In genomic region chr11:133939558-133939957, GRCh38 we compare ENCODE assay signal across 23 cellular contexts. TPM values are rescaled to one million over a fixed set of nuclear protein-coding genes. Genes with fewer than 3 reads are reported as not detected.
A peak's percentile ranks its signal among the peaks of the same experiment; 100 is the strongest.
DNase-seq lines count a peak whose midpoint lies in the region; ATAC-seq, FAIRE-seq and TF ChIP-seq lines count a peak whose summit lies in the region.
"Had no signal": no experiment of that assay in that cellular context is flagged by ENCODE, and none has a peak within 500 bp of the region (broad histone marks: within the 10 kb centered on the region; RNA-seq: fewer than 3 reads in every experiment).

No MANE protein-coding gene starts in this region.

- no peaks in the 10 kb centered on the region for H3K27me3 Mint-ChIP-seq in activated T-cell treated with anti-CD3 and anti-CD28 coated beads, Interleukin-2, amount 50 U/mL, for 24 hours
- no peaks in the 10 kb centered on the region for H3K27me3 Mint-ChIP-seq in CD4-positive, CD25-positive, alpha-beta regulatory T cell

- POLR2A ChIA-PET in GM12878 (lab: Charles Lee), result no interaction called here

- TF ChIP-seq RAD21 in GM12878 (IDR thresholded peaks at IDR 0.05; ENCODE audit: insufficient read depth, low read depth, low read length), result no peak

- no peak overlapping the region for H3K4me3 ChIP-seq in CD4-positive, CD25-positive, alpha-beta regulatory T cell (ENCODE audit: low read depth, low read length)
- H3K4me3 ChIP-seq in GM12878 (no peak overlapping the region), kidney (ENCODE audit: low read length in 2 of 2) (no peak overlapping the region)
- H3K4me3 ChIP-seq: A549, BLaER1, GM23248 had no signal

- H4K20me1 ChIP-seq in GM12878 (ENCODE audit: control insufficient read depth, insufficient read depth), result no peaks in the 10 kb centered on the region

- TF ChIP-seq CTCF in GM12878 (IDR thresholded peaks at IDR 0.05 in 2 of 3, conservative IDR thresholded peaks at IDR 0.05 in 1 of 3; ENCODE audit: control insufficient read depth in 2 of 3, extremely low read depth in 1 of 3, insufficient read depth in 1 of 3, low read depth in 3 of 3, low read length in 3 of 3) (no peak), kidney (IDR thresholded peaks at IDR 0.05; ENCODE audit: borderline replicate concordance, extremely low read depth, insufficient read depth) (no peak)

- 91% methylated on average over 14 of the region's 30 CpGs for WGBS in GM12878 (ENCODE audit: insufficient coverage, insufficient replicate concordance, low lambda C conversion rate, missing lambda C conversion rate)

- peaks cover 24% of the 10 kb centered on the region for H3K4me1 Mint-ChIP-seq in activated T-cell treated with anti-CD3 and anti-CD28 coated beads, Interleukin-2, amount 50 U/mL, for 24 hours (ENCODE audit: low read depth)
- H3K4me1 Mint-ChIP-seq in CD4-positive, CD25-positive, alpha-beta regulatory T cell, result peaks cover 0 to 18% (median 14%) of the 10 kb centered on the region in 4 donors
- H3K4me1 Mint-ChIP-seq: CD14-positive monocyte had no signal

- no peaks in the 10 kb centered on the region for H3K9me3 Mint-ChIP-seq in activated T-cell treated with anti-CD3 and anti-CD28 coated beads, Interleukin-2, amount 50 U/mL, for 24 hours
- no peaks in the 10 kb centered on the region for H3K9me3 Mint-ChIP-seq in CD4-positive, CD25-positive, alpha-beta regulatory T cell
- H3K9me3 Mint-ChIP-seq: CD8-positive, alpha-beta T cell had no signal

- CTCF ChIA-PET in GM12878 (lab: Yijun Ruan, JAX), result no interaction called here

- no peaks in the 10 kb centered on the region for H3K9me3 ChIP-seq in CD4-positive, CD25-positive, alpha-beta regulatory T cell (ENCODE audit: control insufficient read depth in 2 of 2, low read length in 2 of 2)
- H3K9me3 ChIP-seq in GM12878 (replicated peaks; ENCODE audit: control insufficient read depth, insufficient read depth, low read length) (no peaks in the 10 kb centered on the region), kidney (ENCODE audit: control insufficient read depth in 1 of 2, low read length in 2 of 2) (no peaks in the 10 kb centered on the region)
- H3K9me3 ChIP-seq: A549, BLaER1 had no signal

- H3K27ac Mint-ChIP-seq in activated T-cell treated with anti-CD3 and anti-CD28 coated beads, Interleukin-2, amount 50 U/mL, for 24 hours, result peak overlapping the region; percentile 2
- peak overlapping the region in 2 of 3 donors; percentile 64 to 78 for H3K27ac Mint-ChIP-seq in CD4-positive, CD25-positive, alpha-beta regulatory T cell
- H3K27ac Mint-ChIP-seq: CD8-positive, alpha-beta T cell; HFFc6 had no signal

- no peaks in the 10 kb centered on the region for H3K27me3 ChIP-seq in CD4-positive, CD25-positive, alpha-beta regulatory T cell (ENCODE audit: control insufficient read depth, insufficient read depth, low read length)
- no peaks in the 10 kb centered on the region for H3K27me3 ChIP-seq in GM12878 (replicated peaks in 1 of 2; ENCODE audit: control insufficient read depth in 2 of 2, insufficient read depth in 2 of 2, low read length in 1 of 2)
- H3K27me3 ChIP-seq: BLaER1 had no signal

- H3K27ac ChIP-seq in CD4-positive, CD25-positive, alpha-beta regulatory T cell (ENCODE audit: insufficient read depth, low read length, poor library complexity, severe bottlenecking), result no peak overlapping the region
- H3K27ac ChIP-seq in GM12878 (ENCODE audit: control insufficient read depth, insufficient read depth) (no peak overlapping the region), kidney (ENCODE audit: low read depth in 2 of 2, low read length in 2 of 2) (no peak overlapping the region)
- H3K27ac ChIP-seq: 22Rv1, A549, BLaER1, GM23248 had no signal

- H3K36me3 ChIP-seq in CD4-positive, CD25-positive, alpha-beta regulatory T cell (ENCODE audit: control insufficient read depth, insufficient read depth, low read length), result peaks cover 8% of the 10 kb centered on the region
- H3K36me3 ChIP-seq in GM12878 (ENCODE audit: control insufficient read depth in 2 of 2, insufficient read depth in 2 of 2, low read length in 1 of 2) (no peaks in the 10 kb centered on the region; a peak in 1 of 4 replicates), kidney (ENCODE audit: control insufficient read depth in 1 of 2, insufficient read depth in 2 of 2, low read length in 2 of 2) (no peaks in the 10 kb centered on the region)
- H3K36me3 ChIP-seq: BLaER1 had no signal

- no TSS peak for BruUV-seq in GM12878 (replicated peaks; lab: Mats Ljungman, UMichigan)

- no peaks in the 10 kb centered on the region for H3K79me2 ChIP-seq in GM12878 (ENCODE audit: control insufficient read depth, insufficient read depth, low read length)

- no peak for FAIRE-seq in GM12878 (lab: Jason Lieb, UNC)
- no peak for FAIRE-seq in kidney (lab: Jason Lieb, UNC)
- FAIRE-seq: A549, GM19239, H54 had no signal

- ATAC-seq in CD4-positive, CD25-positive, alpha-beta regulatory T cell (ENCODE audit: low read depth in 2 of 2), result no peak
- no peak for ATAC-seq in GM12878
- ATAC-seq in GM19035 (IDR thresholded peaks at IDR 0.05; ENCODE audit: unreplicated experiment), result no peak
- ATAC-seq: A549; CD8-positive, alpha-beta T cell; HCT116 had no signal

- no peak for TF ChIP-seq POLR2A in GM12878 (IDR thresholded peaks at IDR 0.05; ENCODE audit: low read depth, low read length)

- RAD21 ChIA-PET in GM12878 (lab: Charles Lee; ENCODE audit: unreplicated experiment), result no interaction called here

- H3K9ac ChIP-seq in GM12878 (ENCODE audit: control insufficient read depth, insufficient read depth, low read length), result no peak overlapping the region
- no peak overlapping the region for H3K9ac ChIP-seq in kidney (ENCODE audit: low read length in 2 of 2)
- H3K9ac ChIP-seq: BLaER1, GM23248 had no signal

- no peak overlapping the region for H3K4me2 ChIP-seq in GM12878 (ENCODE audit: control insufficient read depth, insufficient read depth)
- H3K4me2 ChIP-seq: A549, BLaER1 had no signal

- SMC1A ChIA-PET in GM12878 (lab: Charles Lee; ENCODE audit: uncharacterized antibody, unreplicated experiment), result no interaction called here

- intact Hi-C loops in GM12878 (cut with micrococcal nuclease; ENCODE audit: unreplicated experiment) (no loop called here), kidney (cut with DNase I) (no loop called here)

- no peak for TF ChIP-seq EP300 in GM12878 (IDR thresholded peaks at IDR 0.05; ENCODE audit: borderline replicate concordance in 1 of 2, control insufficient read depth in 1 of 2, low read depth in 2 of 2, low read length in 2 of 2)

- H3K4me3 Mint-ChIP-seq in activated T-cell treated with anti-CD3 and anti-CD28 coated beads, Interleukin-2, amount 50 U/mL, for 24 hours, result no peak overlapping the region
- no peak overlapping the region for H3K4me3 Mint-ChIP-seq in CD4-positive, CD25-positive, alpha-beta regulatory T cell
- H3K4me3 Mint-ChIP-seq: CD14-positive monocyte; CD8-positive, alpha-beta T cell; HFFc6 had no signal

- in situ Hi-C loops in GM12878 (cut with MboI), result no loop called here

- no peak for DNase-seq in activated T-cell treated with anti-CD3 and anti-CD28 coated beads, Interleukin-2, amount 50 U/mL, for 24 hours
- no peak for DNase-seq in activated T-cell treated with anti-CD3 and anti-CD28 coated beads for 4 hours
- DNase-seq in CD4-positive, CD25-positive, alpha-beta regulatory T cell, result no peak
- DNase-seq in GM12878 (ENCODE audit: low read depth, low spot score), result no peak
- peak; percentile 17 for DNase-seq in kidney
- DNase-seq in stimulated activated CD4-positive, alpha-beta T cell treated with anti-CD3 and anti-CD28 coated beads, Interleukin-4, amount 100 ng/mL, for 1 hour, result no peak
- DNase-seq in DMS 273 treated with DMSO at 0.1 percent for 48 hours (lab: John Stamatoyannopoulos, UW), result no peak
- DNase-seq: AML-193; CD8-positive, alpha-beta T cell; COR-L47; DMS79; GF-D8; GM23248; HFFc6; KG1 had no signal

- H3K4me1 ChIP-seq in CD4-positive, CD25-positive, alpha-beta regulatory T cell (ENCODE audit: control insufficient read depth, insufficient read depth, low read length, poor library complexity, severe bottlenecking), result peaks cover 14% of the 10 kb centered on the region
- H3K4me1 ChIP-seq in GM12878 (ENCODE audit: control insufficient read depth, insufficient read depth, low read length) (no peaks in the 10 kb centered on the region), kidney (ENCODE audit: control insufficient read depth in 1 of 2, insufficient read depth in 1 of 2, low read depth in 1 of 2, low read length in 2 of 2) (no peaks in the 10 kb centered on the region)
- H3K4me1 ChIP-seq: A549 had no signal

- H3K36me3 Mint-ChIP-seq in activated T-cell treated with anti-CD3 and anti-CD28 coated beads, Interleukin-2, amount 50 U/mL, for 24 hours (ENCODE audit: low read depth), result peaks cover 96% of the 10 kb centered on the region
- peaks cover 25% of the 10 kb centered on the region for H3K36me3 Mint-ChIP-seq in CD4-positive, CD25-positive, alpha-beta regulatory T cell
- H3K36me3 Mint-ChIP-seq: CD14-positive monocyte had no signal

- no peak overlapping the region for H2AFZ ChIP-seq in GM12878 (ENCODE audit: control insufficient read depth, low read depth, low read length)
- H2AFZ ChIP-seq: GM23248 had no signal

TF ChIP-seq in GM12878, 131 proteins besides CTCF, POLR2A, EP300 and RAD21 (continues in another document):
- TF ChIP-seq PML (IDR thresholded peaks at IDR 0.05; ENCODE audit: low read length) (no peak), CREM (IDR thresholded peaks at IDR 0.05; ENCODE audit: low read depth) (no peak)

RNA-seq across cellular contexts. Expression of gene IGSF9B, which starts 17.2 kb away (rescaled TPM):
- 40.0 TPM for total RNA-seq in CD4-positive, CD25-positive, alpha-beta regulatory T cell
- polyA plus RNA-seq in CD4-positive, CD25-positive, alpha-beta regulatory T cell, result 1 to 10 TPM in 2 of 4 donors, under 1 TPM in 2; 0.65 to 2.9 (median 0.99) TPM
- total RNA-seq in GM12878 (2013; cell fraction: nucleolus; rRNA removed), result 48.4 and 54.1 TPM in 2 replicates
- total RNA-seq in GM12878 (2014; rRNA removed) (0.11 TPM in 1 of 2 replicates, not detected in the other), GM12878 (2014; rRNA removed; fragmentation: Illumina TruSeq; extraction: Trizol) (0.13 TPM in 1 of 2 replicates, not detected in the other), GM12878 (2021) (0.05 and 0.51 TPM in 2 replicates), kidney (10.4 TPM)
- polyA plus RNA-seq in GM12878 (2011; ENCODE audit: low read depth), result not detected
- polyA plus RNA-seq in GM12878 (2011; rRNA removed) (1.7 and 3.7 TPM in 2 replicates), GM12878 (2014; fragmentation: Illumina TruSeq; extraction: Trizol) (0.34 TPM in 1 of 2 replicates, not detected in the other), GM12878 (2014; fragmentation: Nextera tagmentation; extraction: Ambion mirVana) (not detected), GM12878 (2014; rRNA removed) (0.14 and 0.19 TPM in 2 replicates), GM12878 (2016; fragmentation: Nextera tagmentation; extraction: Ambion mirVana) (under 1 TPM; 0.03 to 0.20 TPM), kidney (ENCODE audit: insufficient read depth, low read depth, low replicate concordance) (0.86 TPM)
- 2.6 and 2.9 TPM in 2 replicates for polyA plus RNA-seq in GM12878 (2011; cell fraction: cytosol; rRNA removed)
- polyA plus RNA-seq in GM12878 (2011; cell fraction: nucleus; rRNA removed), result 26.7 and 32.8 TPM in 2 replicates
- 0.48 and 0.69 TPM in 2 replicates for polyA plus RNA-seq in GM12878 (2012)
- polyA minus RNA-seq in GM12878 (2011; rRNA and poly(A)+ RNA removed), result 6.8 and 12.3 TPM in 2 replicates
- 1.8 and 2.8 TPM in 2 replicates for polyA minus RNA-seq in GM12878 (2011; cell fraction: cytosol; rRNA and poly(A)+ RNA removed)
- polyA minus RNA-seq in GM12878 (2011; cell fraction: nucleus; rRNA and poly(A)+ RNA removed), result 7.7 and 12.4 TPM in 2 replicates
- total RNA-seq: GM23248, HFFc6 had no signal
- polyA plus RNA-seq: CD14-positive monocyte had no signal
